13 cellular contexts compared by ENCODE assay signal in the genomic region with DNA sequence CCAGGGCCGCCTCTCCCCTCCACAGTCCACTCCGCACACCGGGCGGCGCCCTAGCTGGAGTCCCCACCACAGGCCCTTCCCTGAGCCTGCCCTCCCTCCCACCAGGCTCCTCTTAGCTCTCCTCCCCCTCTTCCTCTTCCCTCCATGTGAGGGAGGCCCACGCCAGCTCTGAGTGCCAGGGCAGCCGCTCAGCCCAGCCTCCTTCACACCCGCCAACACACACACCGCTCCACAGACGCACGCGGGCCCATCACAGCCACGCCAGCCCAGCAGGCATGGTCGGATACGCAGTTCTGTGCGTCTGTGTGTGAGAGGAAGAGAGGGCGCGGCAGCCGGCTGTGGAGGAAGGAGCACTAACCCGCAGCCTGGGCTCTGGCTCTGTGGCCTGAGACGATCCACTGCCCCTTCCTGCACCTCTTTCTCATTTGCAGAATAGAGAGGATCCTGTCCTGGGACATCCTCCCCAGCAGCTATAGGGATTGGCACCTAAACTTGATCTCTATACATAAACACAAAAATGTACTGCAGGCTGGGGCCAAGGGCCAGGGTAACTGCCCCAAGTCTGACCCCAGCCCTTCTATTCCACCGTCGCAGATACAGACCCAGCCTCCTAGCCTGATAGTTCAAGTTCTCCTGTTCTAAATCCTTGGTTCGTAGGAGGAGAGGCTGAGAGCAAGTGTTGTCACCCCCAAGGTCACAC. TPM values are rescaled to one million over a fixed set of nuclear protein-coding genes. Genes with fewer than 3 reads are reported as not detected.
A peak's percentile ranks its signal among the peaks of the same experiment; 100 is the strongest.
DNase-seq lines count a peak whose midpoint lies in the region; ATAC-seq and TF ChIP-seq lines count a peak whose summit lies in the region.
"Had no signal": no experiment of that assay in that cellular context is flagged by ENCODE, and none has a peak within 500 bp of the region (broad histone marks: within the 10 kb centered on the region; RNA-seq: fewer than 3 reads in every experiment).

No MANE protein-coding gene starts in this region.

- peak; percentile 76 for DNase-seq in activated CD4-positive, alpha-beta T cell treated with anti-CD3 and anti-CD28 coated beads, Interleukin-2, amount 10 ng/mL, durations not matched to agents 24 days and 14 days
- no peak for DNase-seq in activated CD4-positive, alpha-beta T cell treated with anti-CD3 and anti-CD28 coated beads for 48 hours
- DNase-seq in NOMO-1 treated with DMSO at 0.1 percent for 48 hours (lab: John Stamatoyannopoulos, UW; ENCODE audit: unreplicated experiment) (peak; percentile 20), dorsolateral prefrontal cortex (peak in 8 of 10 donors; percentile 14 to 82 (median 70)), progenitor cell of endocrine pancreas (ENCODE audit: low spot score, unreplicated experiment) (no peak), sciatic nerve (ENCODE audit: low spot score) (no peak), left lung (no peak)
- DNase-seq: activated CD8-positive, alpha-beta memory T cell treated with anti-CD3 and anti-CD28 coated beads, Interleukin-2, amount 50 U/mL, for 48 hours; NCI-H510A had no signal

- TF ChIP-seq CTCF in dorsolateral prefrontal cortex (IDR thresholded peaks at IDR 0.05 in 54 of 56, conservative IDR thresholded peaks at IDR 0.05 in 2 of 56; ENCODE audit: low read depth in 1 of 56, partially characterized antibody in 56 of 56) (no peak), progenitor cell of endocrine pancreas (IDR thresholded peaks at IDR 0.05; ENCODE audit: unreplicated experiment) (no peak), left lung (IDR thresholded peaks at IDR 0.05) (no peak)

- peak overlapping the region; percentile 58 for H3K27ac Mint-ChIP-seq in activated CD4-positive, alpha-beta T cell treated with anti-CD3 and anti-CD28 coated beads, Interleukin-2, amount 10 ng/mL, durations not matched to agents 24 days and 14 days
- peak overlapping the region; percentile 60 for H3K27ac Mint-ChIP-seq in progenitor cell of endocrine pancreas
- H3K27ac Mint-ChIP-seq: T-helper 2 cell treated with Interferon-gamma antibody and Interleukin-4, amounts not matched to agents 5 μg/mL and 100 μg/mL, for 36 hours had no signal

- H3K36me3 Mint-ChIP-seq in activated CD4-positive, alpha-beta T cell treated with anti-CD3 and anti-CD28 coated beads, Interleukin-2, amount 10 ng/mL, durations not matched to agents 24 days and 14 days (ENCODE audit: low read depth), result peaks cover 1% of the 10 kb centered on the region
- H3K36me3 Mint-ChIP-seq in progenitor cell of endocrine pancreas (ENCODE audit: insufficient read depth), result peaks cover 4% of the 10 kb centered on the region

- peaks cover 20 to 43% of the 10 kb centered on the region in 2 donors for H3K4me1 ChIP-seq in left lung

- H3K27ac ChIP-seq in dorsolateral prefrontal cortex (peak overlapping the region in 40 of 59 donors; percentile 0 to 74 (median 47)), left lung (no peak overlapping the region)
- H3K27ac ChIP-seq: adrenal gland had no signal

- peaks cover 24% of the 10 kb centered on the region for H3K4me1 Mint-ChIP-seq in activated CD4-positive, alpha-beta T cell treated with anti-CD3 and anti-CD28 coated beads, Interleukin-2, amount 10 ng/mL, durations not matched to agents 24 days and 14 days
- H3K4me1 Mint-ChIP-seq in progenitor cell of endocrine pancreas (ENCODE audit: low read depth), result peaks cover 25% of the 10 kb centered on the region

- peak overlapping the region in 4 of 59 donors; percentile 3 to 65 (median 13) for H3K4me3 ChIP-seq in dorsolateral prefrontal cortex
- no peak overlapping the region for H3K4me3 ChIP-seq in left lung
- H3K4me3 ChIP-seq: adrenal gland had no signal

- H3K36me3 ChIP-seq in left lung, result no peaks in the 10 kb centered on the region
- H3K36me3 ChIP-seq: adrenal gland had no signal

- H3K4me3 Mint-ChIP-seq in activated CD4-positive, alpha-beta T cell treated with anti-CD3 and anti-CD28 coated beads, Interleukin-2, amount 10 ng/mL, durations not matched to agents 24 days and 14 days, result peak overlapping the region; percentile 29
- H3K4me3 Mint-ChIP-seq in progenitor cell of endocrine pancreas (ENCODE audit: low read depth), result no peak overlapping the region
- H3K4me3 Mint-ChIP-seq: T-helper 2 cell treated with Interferon-gamma antibody and Interleukin-4, amounts not matched to agents 5 μg/mL and 100 μg/mL, for 36 hours had no signal

- H3K9me3 Mint-ChIP-seq in activated CD4-positive, alpha-beta T cell treated with anti-CD3 and anti-CD28 coated beads, Interleukin-2, amount 10 ng/mL, durations not matched to agents 24 days and 14 days, result no peaks in the 10 kb centered on the region
- H3K9me3 Mint-ChIP-seq in progenitor cell of endocrine pancreas (ENCODE audit: low read depth), result no peaks in the 10 kb centered on the region
- H3K9me3 Mint-ChIP-seq: T-helper 2 cell treated with Interferon-gamma antibody and Interleukin-4, amounts not matched to agents 5 μg/mL and 100 μg/mL, for 36 hours had no signal

- no peak for ATAC-seq in sciatic nerve
- ATAC-seq in left lung, result no peak
- ATAC-seq in HG03432 (IDR thresholded peaks at IDR 0.05; ENCODE audit: unreplicated experiment), result no peak

- H3K27me3 ChIP-seq in dorsolateral prefrontal cortex, result peaks cover 0 to 57% (median 15%) of the 10 kb centered on the region in 45 donors
- H3K27me3 ChIP-seq in left lung, result peaks cover 48 to 88% of the 10 kb centered on the region in 2 donors

- peaks cover 60% of the 10 kb centered on the region for H3K27me3 Mint-ChIP-seq in activated CD4-positive, alpha-beta T cell treated with anti-CD3 and anti-CD28 coated beads, Interleukin-2, amount 10 ng/mL, durations not matched to agents 24 days and 14 days
- H3K27me3 Mint-ChIP-seq in progenitor cell of endocrine pancreas, result peaks cover 54% of the 10 kb centered on the region

- intact Hi-C loops in activated CD4-positive, alpha-beta T cell treated with anti-CD3 and anti-CD28 coated beads, Interleukin-2, amount 10 ng/mL, durations not matched to agents 24 days and 14 days (cut with micrococcal nuclease), result loop anchor here (2.0 kb wide), 1 partner anchor 39 kb away; no protein-coding TSS in a partner anchor
- intact Hi-C loops in dorsolateral prefrontal cortex (cut with DNase I), result loop anchor here (2.0 to 10.0 kb wide), 6 partner anchors 36 to 777 kb away; partner anchors contain the start of genes ATG13 (in 2 of the 2) and HARBI1 (in 2 of the 2)
- intact Hi-C loops in sciatic nerve (cut with DNase I), result loop anchor here (10.0 kb wide), 1 partner anchor 227 kb away; the partner anchor contains the start of genes ATG13 and HARBI1
- intact Hi-C loops in left lung (cut with DNase I), result loop anchor here in 1 of 2 donors (5.0 kb wide), 1 partner anchor 149 kb away; no protein-coding TSS in a partner anchor

- H3K9me3 ChIP-seq in left lung, result no peaks in the 10 kb centered on the region
- H3K9me3 ChIP-seq: adrenal gland had no signal

RNA-seq across cellular contexts. Expression of gene CHRM4, which starts 3.5 kb away (rescaled TPM):
- total RNA-seq in activated CD4-positive, alpha-beta T cell treated with anti-CD3 and anti-CD28 coated beads, Interleukin-2, amount 10 ng/mL, durations not matched to agents 24 days and 14 days, result 0.80 and 0.84 TPM in 2 replicates
- total RNA-seq in dorsolateral prefrontal cortex (10 to 100 TPM in 56 of 120 experiments, 1 to 10 TPM in 64; 2.7 to 25.0 (median 9.7) TPM), progenitor cell of endocrine pancreas (0.51 and 0.81 TPM in 2 replicates), sciatic nerve (not detected), left lung (not detected)
- total RNA-seq: ureter had no signal

RNA-seq across cellular contexts. Expression of gene MDK, which starts 6.6 kb away (rescaled TPM):
- total RNA-seq in activated CD4-positive, alpha-beta T cell treated with anti-CD3 and anti-CD28 coated beads, Interleukin-2, amount 10 ng/mL, durations not matched to agents 24 days and 14 days, result 5.4 and 7.1 TPM in 2 replicates
- total RNA-seq in dorsolateral prefrontal cortex (10 to 100 TPM in 95 of 120 experiments, 1 to 10 TPM in 25; 4.6 to 45.3 (median 12.9) TPM), progenitor cell of endocrine pancreas (1,921 and 2,040 TPM in 2 replicates), sciatic nerve (92.7 TPM), left lung (100 to 1,000 TPM in 1 of 2 donors, 10 to 100 TPM in 1; 15.4 to 121 TPM)

RNA-seq across cellular contexts. Expression of gene DGKZ, which starts 40.8 kb away (rescaled TPM):
- 87.4 and 94.7 TPM in 2 replicates for total RNA-seq in activated CD4-positive, alpha-beta T cell treated with anti-CD3 and anti-CD28 coated beads, Interleukin-2, amount 10 ng/mL, durations not matched to agents 24 days and 14 days
- total RNA-seq in dorsolateral prefrontal cortex (100 to 1,000 TPM; 142 to 475 (median 319) TPM), progenitor cell of endocrine pancreas (55.1 and 58.3 TPM in 2 replicates), sciatic nerve (45.5 TPM), left lung (10 to 100 TPM; 40.5 to 65.1 TPM)

Comparison
In these comparisons a context has a peak if more than half of its experiments do, and no peak if none do; other contexts are left out.
1. DNase-seq: peak in activated CD4-positive, alpha-beta T cell treated with anti-CD3 and anti-CD28 coated beads, Interleukin-2, amount 10 ng/mL, durations not matched to agents 24 days and 14 days (single experiment), NOMO-1 treated with DMSO at 0.1 percent for 48 hours (single experiment) and dorsolateral prefrontal cortex (8 of 10); none in activated CD4-positive, alpha-beta T cell treated with anti-CD3 and anti-CD28 coated beads for 48 hours (single experiment), progenitor cell of endocrine pancreas (single experiment), sciatic nerve (single experiment) and left lung (0 of 2).
2. H3K27ac ChIP-seq: peak in dorsolateral prefrontal cortex (40 of 59); none in left lung (0 of 2).
3. RNA of gene MDK, which starts 6.6 kb away (total RNA-seq): 1,921 to 2,040 TPM in progenitor cell of endocrine pancreas; 15.4 to 121 TPM in left lung, 92.7 TPM in sciatic nerve (single experiment), 4.6 to 45.3 TPM in dorsolateral prefrontal cortex and 5.4 to 7.1 TPM in activated CD4-positive, alpha-beta T cell treated with anti-CD3 and anti-CD28 coated beads, Interleukin-2, amount 10 ng/mL, durations not matched to agents 24 days and 14 days; every median in the first group is over 10 times any median in the second.